ENCODE assay signal across 8 cellular contexts in genomic region chr11:129364143-129364654, GRCh38.
DNase-seq lines count a peak whose midpoint lies in the region; ATAC-seq and TF ChIP-seq lines count a peak whose summit lies in the region.

No MANE protein-coding gene starts in this region.

- ATAC-seq in GM18499 (IDR thresholded peaks at IDR 0.05; ENCODE audit: insufficient read depth, unreplicated experiment) = peak; percentile 99
- ATAC-seq in HG02885 (IDR thresholded peaks at IDR 0.05; ENCODE audit: poor library complexity, unreplicated experiment) = peak; percentile 100

- H3K27ac ChIP-seq in 22Rv1 = no peak overlapping the region

- TF ChIP-seq CTCF in 22Rv1 (IDR thresholded peaks at IDR 0.05) = peak; percentile 100

- DNase-seq in NCI-H146 treated with DMSO at 0.1 percent for 48 hours (lab: John Stamatoyannopoulos, UW; ENCODE audit: unreplicated experiment) (peak; percentile 69), T-helper 22 cell (ENCODE audit: low read depth) (peak; percentile 6), astrocyte of the hippocampus (ENCODE audit: low read depth, low spot score) (peak; percentile 94), iPS DF 4.7 (ENCODE audit: extremely low read depth, low spot score) (peak; percentile 89)
- peak; percentile 63 to 78 for DNase-seq in stimulated activated CD4-positive, alpha-beta T cell treated with anti-CD3 and anti-CD28 coated beads, Interleukin-12 subunit alpha, Interleukin-12 subunit beta, amount 100 ng/mL, for 24 hours (ENCODE audit: low read depth in 2 of 2)

Comparison
In these comparisons a context has a peak if more than half of its experiments do, and no peak if none do; other contexts are left out.
1. DNase-seq: peak in every context shown above with its lines; median percentile 94 in astrocyte of the hippocampus; 89 in iPS DF 4.7; 70 in stimulated activated CD4-positive, alpha-beta T cell treated with anti-CD3 and anti-CD28 coated beads, Interleukin-12 subunit alpha, Interleukin-12 subunit beta, amount 100 ng/mL, for 24 hours; 69 in NCI-H146 treated with DMSO at 0.1 percent for 48 hours; 6 in T-helper 22 cell.